Comparison of ENCODE assay signal across 1 cellular context in genomic region chr2:170973492-170974303, GRCh38.
TF ChIP-seq lines count a peak whose summit lies in the region.

No MANE protein-coding gene starts in this region.

TF ChIP-seq in H1, 55 proteins besides CTCF, POLR2A, EP300 and RAD21 (continued from another document):
- TF ChIP-seq TCF12 (IDR thresholded peaks at IDR 0.05; ENCODE audit: low read depth, low read length) (no peak), CTBP2 (IDR thresholded peaks at IDR 0.05; ENCODE audit: borderline replicate concordance, insufficient read depth, insufficient read length, low read length) (no peak), TBP (IDR thresholded peaks at IDR 0.05; ENCODE audit: low read depth, low read length) (peak; percentile 35; the same call in 1 of the 2 replicates), PHF8 (conservative IDR thresholded peaks at IDR 0.05; ENCODE audit: low read depth, low read length) (0 out of 2 replicates have a peak, but pooled peaks have one; percentile 37), MAX (IDR thresholded peaks at IDR 0.05) (peak; percentile 90), HDAC2 (IDR thresholded peaks at IDR 0.05; ENCODE audit: borderline replicate concordance in 1 of 2, low read depth in 2 of 2, low read length in 2 of 2) (peak in 1 of 2 experiments; percentile 94; a peak in 1 of 4 replicates), BACH1 (IDR thresholded peaks at IDR 0.05; ENCODE audit: low read length) (peak; percentile 80; the same call in 1 of the 2 replicates), E2F6 (IDR thresholded peaks at IDR 0.05) (0 out of 2 replicates have a peak, but pooled peaks have one; percentile 17), ZNF274 (IDR thresholded peaks at IDR 0.05; ENCODE audit: borderline replicate concordance, extremely low read depth, low read length) (no peak), FOSL1 (IDR thresholded peaks at IDR 0.05; ENCODE audit: insufficient read depth, low read depth, low read length) (no peak)
